In the genomic region with DNA sequence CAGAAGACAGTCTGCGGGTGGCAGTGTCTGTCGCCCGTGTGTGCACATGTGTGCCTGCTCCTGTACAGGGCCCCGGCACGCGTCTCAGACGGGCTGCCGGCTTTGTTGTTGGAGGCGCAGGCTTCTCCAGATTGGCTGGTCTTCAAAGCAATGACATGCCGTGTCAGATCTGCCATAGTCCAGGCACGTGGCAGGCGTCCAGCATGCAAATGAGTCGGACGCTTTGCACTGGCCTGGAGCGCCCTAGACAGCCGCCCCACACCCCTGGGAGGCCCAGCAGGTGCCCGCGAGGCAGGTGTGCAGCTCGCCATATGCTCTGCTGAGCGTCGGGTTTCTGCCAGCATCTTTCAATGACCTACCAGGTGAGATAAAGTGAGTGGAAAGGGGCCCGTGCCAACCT, we compare ENCODE assay signal across 12 cellular contexts.
DNase-seq lines count a peak whose midpoint lies in the region; ATAC-seq and TF ChIP-seq lines count a peak whose summit lies in the region.
"Had no signal": no experiment of that assay in that cellular context is flagged by ENCODE, and none has a peak within 500 bp of the region (broad histone marks: within the 10 kb centered on the region; RNA-seq: fewer than 3 reads in every experiment).

No MANE protein-coding gene starts in this region.

- H3K36me3 ChIP-seq in colonic mucosa (no peaks in the 10 kb centered on the region), parathyroid adenoma (ENCODE audit: control insufficient read depth, insufficient read depth, low read length) (no peaks in the 10 kb centered on the region), mammary epithelial cell (ENCODE audit: insufficient read depth, low read length) (no peaks in the 10 kb centered on the region)

- H3K4me3 ChIP-seq in colonic mucosa (no peak overlapping the region), parathyroid adenoma (ENCODE audit: low read depth, low read length) (no peak overlapping the region), mammary epithelial cell (replicated peaks in 1 of 3; ENCODE audit: insufficient read depth in 1 of 3, low read depth in 2 of 3, low read length in 3 of 3) (no peak overlapping the region)
- H3K4me3 ChIP-seq: skin epidermis had no signal

- H2BK20ac ChIP-seq in H9 (ENCODE audit: low read depth, low read length, poor library complexity, severe bottlenecking) = no peak overlapping the region

- H3K23ac ChIP-seq in H9 (ENCODE audit: insufficient read length, low read depth, low read length) = no peak overlapping the region

- intact Hi-C loops in colonic mucosa (cut with DNase I) = no loop called here
- intact Hi-C loops in mammary epithelial cell (cut with micrococcal nuclease) = no loop called here

- H3K9me3 ChIP-seq in H9 (ENCODE audit: control insufficient read depth, low read depth, low read length) (peaks cover 8% of the 10 kb centered on the region), colonic mucosa (no peaks in the 10 kb centered on the region), parathyroid adenoma (ENCODE audit: control insufficient read depth, low read length) (no peaks in the 10 kb centered on the region), mammary epithelial cell (replicated peaks; ENCODE audit: insufficient read depth, low read length) (no peaks in the 10 kb centered on the region)

- H3K27me3 ChIP-seq in H9 (ENCODE audit: insufficient read depth, low read length) (no peaks in the 10 kb centered on the region), colonic mucosa (no peaks in the 10 kb centered on the region), parathyroid adenoma (ENCODE audit: control insufficient read depth, insufficient read depth, low read length) (no peaks in the 10 kb centered on the region), mammary epithelial cell (ENCODE audit: insufficient read depth, low read length) (peaks cover 5% of the 10 kb centered on the region)

- H3K18ac ChIP-seq in H9 (ENCODE audit: insufficient read length, low read depth, low read length) = no peak overlapping the region

- H3K36me3 Mint-ChIP-seq in H9 (ENCODE audit: insufficient read depth in 1 of 3, low read depth in 3 of 3) = peaks cover 2 to 18% (median 6%) of the 10 kb centered on the region in 3 experiments; a peak in 5 of 7 replicates
- H3K36me3 Mint-ChIP-seq: CD4-positive, CD25-positive, alpha-beta regulatory T cell; mesothelial cell of epicardium had no signal

- H2BK5ac ChIP-seq in H9 (ENCODE audit: insufficient read length, low read length) = no peak overlapping the region

- H3K23me2 ChIP-seq in H9 (ENCODE audit: insufficient read length, low read depth, low read length, poor library complexity, severe bottlenecking) = no peaks in the 10 kb centered on the region

- peaks cover 4% of the 10 kb centered on the region for H3K27me3 Mint-ChIP-seq in H9 (ENCODE audit: low read depth)
- H3K27me3 Mint-ChIP-seq: activated T-helper 17 cell treated with anti-CD3 and anti-CD28 coated beads, Interleukin-2, amount 50 U/mL, for 72 hours; CD4-positive, CD25-positive, alpha-beta regulatory T cell had no signal

- no peak overlapping the region for H3K9ac ChIP-seq in H9 (ENCODE audit: extremely low read depth, insufficient read length, low read length)
- H3K9ac ChIP-seq in colonic mucosa (ENCODE audit: low read depth in 2 of 2, low read length in 2 of 2) = no peak overlapping the region
- H3K9ac ChIP-seq in parathyroid adenoma = no peak overlapping the region
- no peak overlapping the region for H3K9ac ChIP-seq in mammary epithelial cell (ENCODE audit: insufficient read depth, low read length)

- TF ChIP-seq CTCF in H9 (conservative IDR thresholded peaks at IDR 0.05) (no peak), colonic mucosa (IDR thresholded peaks at IDR 0.05) (no peak), parathyroid adenoma (IDR thresholded peaks at IDR 0.05) (no peak), mammary epithelial cell (conservative IDR thresholded peaks at IDR 0.05 in 1 of 2, IDR thresholded peaks at IDR 0.05 in 1 of 2; ENCODE audit: extremely low read depth in 1 of 2, insufficient read depth in 1 of 2, low read depth in 1 of 2, low read length in 2 of 2) (no peak)

- no peak overlapping the region for H3T11ph ChIP-seq in H9 (ENCODE audit: low read length)

- H3K4me2 ChIP-seq in H9 (ENCODE audit: insufficient read depth, insufficient read length, low read length) (no peak overlapping the region), parathyroid adenoma (ENCODE audit: low read length) (peak overlapping the region; percentile 48), mammary epithelial cell (ENCODE audit: insufficient read depth, low read depth, low read length) (no peak overlapping the region)

- H2AFZ ChIP-seq in H9 (ENCODE audit: low read length) = no peak overlapping the region
- H2AFZ ChIP-seq in parathyroid adenoma = no peak overlapping the region
- H2AFZ ChIP-seq in mammary epithelial cell (ENCODE audit: low read depth, low read length) = no peak overlapping the region

- H3K79me2 ChIP-seq in H9 (ENCODE audit: insufficient read depth, low read length) = no peaks in the 10 kb centered on the region
- H3K79me2 ChIP-seq in parathyroid adenoma = no peaks in the 10 kb centered on the region
- H3K79me2 ChIP-seq in mammary epithelial cell (ENCODE audit: insufficient read depth, low read length) = no peaks in the 10 kb centered on the region

- no TSS peak for BruUV-seq in mammary epithelial cell (replicated peaks; lab: Mats Ljungman, UMichigan)

- H3K56ac ChIP-seq in H9 (ENCODE audit: insufficient read length, low read depth, low read length) = no peak overlapping the region

- WGBS in H9 (ENCODE audit: extremely low coverage, insufficient read length, low lambda C conversion rate) = no CpG with 5 or more reads among the region's 22 CpGs
- WGBS in mammary epithelial cell (ENCODE audit: low coverage, missing lambda C conversion rate) = 24% methylated on average over 9 of the region's 22 CpGs

- peaks cover 10 to 17% of the 10 kb centered on the region in 2 experiments for H3K9me3 Mint-ChIP-seq in H9

- H3K79me1 ChIP-seq in H9 (ENCODE audit: insufficient read depth, low read depth, low read length, poor library complexity, severe bottlenecking) = no peaks in the 10 kb centered on the region

- H4K5ac ChIP-seq in H9 (ENCODE audit: insufficient read length, low read depth, low read length) = no peak overlapping the region

- no peak overlapping the region for H3K4ac ChIP-seq in H9 (ENCODE audit: low read depth, low read length)

- peak overlapping the region; percentile 17 for H4K91ac ChIP-seq in H9 (ENCODE audit: insufficient read length, low read depth, low read length)

- CTCF ChIA-PET in mammary epithelial cell (lab: Charles Lee; ENCODE audit: low non-redundant PET) = no interaction called here

- H4K20me1 ChIP-seq in H9 (ENCODE audit: control insufficient read depth, insufficient read depth, insufficient read length) (no peaks in the 10 kb centered on the region), mammary epithelial cell (ENCODE audit: insufficient read depth, low read length) (no peaks in the 10 kb centered on the region)

- in situ Hi-C loops in mammary epithelial cell (cut with MboI; ENCODE audit: low sequenced_read_pairs in 2 of 2) = no loop called here

- no peak overlapping the region for H3K27ac Mint-ChIP-seq in H9
- H3K27ac Mint-ChIP-seq: activated T-helper 17 cell treated with anti-CD3 and anti-CD28 coated beads, Interleukin-2, amount 50 U/mL, for 72 hours; CD4-positive, CD25-positive, alpha-beta regulatory T cell; mesothelial cell of epicardium had no signal

- peak overlapping the region; percentile 20; the same call in 1 of the 2 replicates for H3K14ac ChIP-seq in H9 (ENCODE audit: insufficient read depth, low read length)

- no peak for ATAC-seq in GM18520 (IDR thresholded peaks at IDR 0.05; ENCODE audit: unreplicated experiment)
- ATAC-seq: activated T-helper 17 cell treated with anti-CD3 and anti-CD28 coated beads, Interleukin-2, amount 50 U/mL, for 72 hours had no signal

- peaks cover 67 to 73% of the 10 kb centered on the region in 2 experiments for H3K4me1 Mint-ChIP-seq in H9
- H3K4me1 Mint-ChIP-seq: CD4-positive, CD25-positive, alpha-beta regulatory T cell had no signal

- no peak overlapping the region for H2BK15ac ChIP-seq in H9 (ENCODE audit: low read depth, low read length)

- dilution Hi-C loops in mammary epithelial cell (cut with HindIII; ENCODE audit: low sequenced_read_pairs) = no loop called here

- H2BK12ac ChIP-seq in H9 (ENCODE audit: insufficient read length, low read depth, low read length) = no peak overlapping the region

- no peak overlapping the region for H3K4me3 Mint-ChIP-seq in H9
- H3K4me3 Mint-ChIP-seq: activated T-helper 17 cell treated with anti-CD3 and anti-CD28 coated beads, Interleukin-2, amount 50 U/mL, for 72 hours; CD4-positive, CD25-positive, alpha-beta regulatory T cell; mesothelial cell of epicardium had no signal

- no peak for DNase-seq in H9
- peak; percentile 97 for DNase-seq in NCI-H2196 (lab: John Stamatoyannopoulos, UW; ENCODE audit: unreplicated experiment)
- DNase-seq in colonic mucosa = peak; percentile 86
- no peak for DNase-seq in activated CD4-positive, alpha-beta T cell treated with anti-CD3 and anti-CD28 coated beads, Interleukin-2, amount 50 U/mL, for 48 hours
- DNase-seq in mammary epithelial cell = no peak
- no peak for DNase-seq in stimulated activated CD4-positive, alpha-beta T cell treated with anti-CD3 and anti-CD28 coated beads, Interleukin-1b, Interleukin-23, amount 100 ng/mL, for 48 hours
- DNase-seq: CD4-positive, CD25-positive, alpha-beta regulatory T cell had no signal

- no peak overlapping the region for H2BK120ac ChIP-seq in H9 (ENCODE audit: low read depth, low read length, poor library complexity, severe bottlenecking)

- H3K4me1 ChIP-seq in H9 (ENCODE audit: insufficient read depth, low read length) = peaks cover 16% of the 10 kb centered on the region
- peaks cover 14% of the 10 kb centered on the region for H3K4me1 ChIP-seq in colonic mucosa
- peaks cover 10% of the 10 kb centered on the region for H3K4me1 ChIP-seq in parathyroid adenoma
- H3K4me1 ChIP-seq in mammary epithelial cell (ENCODE audit: insufficient read depth, low read length) = no peaks in the 10 kb centered on the region

- H3K27ac ChIP-seq in H9 (ENCODE audit: insufficient read length, low read depth, low read length) (no peak overlapping the region), colonic mucosa (peak overlapping the region; percentile 34), parathyroid adenoma (peak overlapping the region; percentile 11), mammary epithelial cell (ENCODE audit: insufficient read depth, low read depth, low read length) (no peak overlapping the region)
- H3K27ac ChIP-seq: skin epidermis had no signal

- no peak overlapping the region for H4K8ac ChIP-seq in H9 (replicated peaks; ENCODE audit: insufficient read length, low read depth, low read length)

- H2AK5ac ChIP-seq in H9 (ENCODE audit: insufficient read length, low read length) = no peak overlapping the region

Comparison
In these comparisons a context has a peak if more than half of its experiments do, and no peak if none do; other contexts are left out.
1. DNase-seq: peak in NCI-H2196 (single experiment) and colonic mucosa (single experiment); none in H9 (single experiment), activated CD4-positive, alpha-beta T cell treated with anti-CD3 and anti-CD28 coated beads, Interleukin-2, amount 50 U/mL, for 48 hours (0 of 2), mammary epithelial cell (single experiment) and stimulated activated CD4-positive, alpha-beta T cell treated with anti-CD3 and anti-CD28 coated beads, Interleukin-1b, Interleukin-23, amount 100 ng/mL, for 48 hours (single experiment).
2. H3K27ac ChIP-seq: peak in colonic mucosa (single experiment) and parathyroid adenoma (single experiment); none in H9 (single experiment) and mammary epithelial cell (single experiment).